Comparison of ENCODE assay signal across 21 cellular contexts in genomic region chr15:23548071-23548470, GRCh38. TPM values are rescaled to one million over a fixed set of nuclear protein-coding genes. Genes with fewer than 3 reads are reported as not detected.
DNase-seq lines count a peak whose midpoint lies in the region; TF ChIP-seq lines count a peak whose summit lies in the region.
"Had no signal": no experiment of that assay in that cellular context is flagged by ENCODE, and none has a peak within 500 bp of the region (broad histone marks: within the 10 kb centered on the region; RNA-seq: fewer than 3 reads in every experiment).

No MANE protein-coding gene starts in this region.

- H4K20me1 ChIP-seq in SK-N-SH (ENCODE audit: insufficient read depth) = no peaks in the 10 kb centered on the region
- H4K20me1 ChIP-seq: BLaER1 treated with 17β-estradiol and CSF1 and Interleukin-3, amounts not matched to agents 10 nM and 100 nM had no signal

- in situ Hi-C loops in SK-MEL-5 (cut with HindIII; ENCODE audit: low pct_unique_long_range_greater_than_20kb, low sequenced_read_pairs) = no loop called here

- POLR2A ChIA-PET in SK-N-SH (lab: Yijun Ruan, JAX) = no interaction called here

- H4K8ac ChIP-seq in neuronal stem cell (ENCODE audit: low read depth, low read length) = no peak overlapping the region

- 47 to 55% methylated on average over 3 of the region's 3 CpGs for WGBS in testis, 2 donors
- WGBS in SK-N-SH (ENCODE audit: low lambda C conversion rate) = 6% methylated on average over 3 of the region's 3 CpGs
- WGBS in neuronal stem cell (ENCODE audit: extremely low coverage in 2 of 2, insufficient read length in 2 of 2, insufficient replicate concordance in 1 of 2), 2 donors = no CpG with 5 or more reads among the region's 3 CpGs

- no peak overlapping the region for H3K18ac ChIP-seq in neuronal stem cell (ENCODE audit: low read length)

- no peak overlapping the region for H2BK5ac ChIP-seq in neuronal stem cell (ENCODE audit: low read length)

- no peaks in the 10 kb centered on the region for H3F3A ChIP-seq in SK-N-SH (replicated peaks; ENCODE audit: insufficient read depth)

- H3K9ac ChIP-seq in SK-N-SH = no peak overlapping the region
- H3K9ac ChIP-seq in neuronal stem cell (ENCODE audit: low read depth, low read length, poor library complexity) = no peak overlapping the region
- H3K9ac ChIP-seq: BLaER1 treated with 17β-estradiol and CSF1 and Interleukin-3, amounts not matched to agents 10 nM and 100 nM had no signal

- H3K4me3 ChIP-seq in testis (no peak overlapping the region), SK-N-SH (ENCODE audit: low read depth in 2 of 2, low read length in 1 of 2) (no peak overlapping the region), neuronal stem cell (ENCODE audit: low read length in 2 of 2) (no peak overlapping the region)
- H3K4me3 ChIP-seq: BLaER1 treated with 17β-estradiol and CSF1 and Interleukin-3, amounts not matched to agents 10 nM and 100 nM; GM12878; HAP-1 had no signal

- no peak overlapping the region for H3K4me2 ChIP-seq in SK-N-SH
- H3K4me2 ChIP-seq in neuronal stem cell (ENCODE audit: insufficient read depth, low read length, poor library complexity, severe bottlenecking) = no peak overlapping the region

- intact Hi-C loops in testis (cut with DNase I; ENCODE audit: low total_unique reads) = no loop called here

- H3K36me3 ChIP-seq in testis (ENCODE audit: low read depth, missing control alignments) (no peaks in the 10 kb centered on the region), SK-N-SH (replicated peaks in 1 of 2; ENCODE audit: control insufficient read depth in 1 of 2, insufficient read depth in 2 of 2, low read length in 1 of 2) (no peaks in the 10 kb centered on the region), neuronal stem cell (replicated peaks in 1 of 2; ENCODE audit: control insufficient read depth in 2 of 2, insufficient read depth in 2 of 2, low read length in 2 of 2) (no peaks in the 10 kb centered on the region)
- H3K36me3 ChIP-seq: BLaER1 treated with 17β-estradiol and CSF1 and Interleukin-3, amounts not matched to agents 10 nM and 100 nM; HAP-1 had no signal

- H2BK12ac ChIP-seq in neuronal stem cell (ENCODE audit: low read length) = no peak overlapping the region

- CTCF ChIA-PET in SK-N-SH (lab: Yijun Ruan, JAX) = no interaction called here

- H3K27me3 ChIP-seq in testis (no peaks in the 10 kb centered on the region), SK-N-SH (ENCODE audit: insufficient read depth) (no peaks in the 10 kb centered on the region), neuronal stem cell (ENCODE audit: control insufficient read depth in 3 of 3, insufficient read depth in 3 of 3, low read depth in 1 of 3, low read length in 3 of 3) (peaks cover 0 to 3% (median 0%) of the 10 kb centered on the region in 3 experiments)
- H3K27me3 ChIP-seq: BLaER1 treated with 17β-estradiol and CSF1 and Interleukin-3, amounts not matched to agents 10 nM and 100 nM had no signal

- no peak overlapping the region for H2AK5ac ChIP-seq in neuronal stem cell (ENCODE audit: low read depth, low read length)

- DNase-seq in COLO829 (ENCODE audit: low spot score) (peak; percentile 90), SK-MEL-5 (ENCODE audit: low read depth, low spot score) (peak; percentile 63), midbrain (lab: John Stamatoyannopoulos, UW) (peak; percentile 5), testis (peak; percentile 47), SK-N-SH (no peak), NCI-H2107 (lab: John Stamatoyannopoulos, UW) (no peak), neuronal stem cell (ENCODE audit: low spot score) (no peak)
- DNase-seq: 8988T; CD8-positive, alpha-beta T cell; COR-L47; DMS 273 treated with DMSO at 0.1 percent for 48 hours; DMS53; DND-41; EL had no signal

- no peaks in the 10 kb centered on the region for H3K4me1 ChIP-seq in testis
- no peaks in the 10 kb centered on the region for H3K4me1 ChIP-seq in SK-N-SH (ENCODE audit: control insufficient read depth in 1 of 2, insufficient read depth in 2 of 2, low read depth in 1 of 2, low read length in 1 of 2)
- no peaks in the 10 kb centered on the region for H3K4me1 ChIP-seq in neuronal stem cell (ENCODE audit: control insufficient read depth in 2 of 2, insufficient read depth in 1 of 2, low read depth in 1 of 2, low read length in 2 of 2)
- H3K4me1 ChIP-seq: HAP-1 had no signal

- H3K9me2 ChIP-seq in SK-N-SH = no peaks in the 10 kb centered on the region

- no peak overlapping the region for H2BK15ac ChIP-seq in neuronal stem cell (ENCODE audit: low read length)

- H4K91ac ChIP-seq in neuronal stem cell (ENCODE audit: low read depth, low read length, poor library complexity) = no peak overlapping the region

- no peak for TF ChIP-seq EP300 in SK-N-SH (IDR thresholded peaks at IDR 0.05; ENCODE audit: borderline replicate concordance in 1 of 2, low read depth in 1 of 2, low read length in 1 of 2)

- no peak overlapping the region for H2BK120ac ChIP-seq in neuronal stem cell (ENCODE audit: low read depth, low read length)

- TF ChIP-seq RAD21 in SK-N-SH (IDR thresholded peaks at IDR 0.05; ENCODE audit: low read length) = no peak

- H3K9me3 ChIP-seq in testis = no peaks in the 10 kb centered on the region
- no peaks in the 10 kb centered on the region for H3K9me3 ChIP-seq in SK-N-SH
- H3K9me3 ChIP-seq in neuronal stem cell (replicated peaks in 1 of 2; ENCODE audit: control insufficient read depth in 2 of 2, insufficient read depth in 1 of 2, low read depth in 1 of 2, low read length in 2 of 2) = peaks cover 0 to 3% of the 10 kb centered on the region in 2 donors
- H3K9me3 ChIP-seq: HAP-1 had no signal

- no peak for TF ChIP-seq CTCF in testis (IDR thresholded peaks at IDR 0.05)
- no peak for TF ChIP-seq CTCF in SK-N-SH (IDR thresholded peaks at IDR 0.05)

- H3K79me1 ChIP-seq in neuronal stem cell (ENCODE audit: low read depth, low read length) = no peaks in the 10 kb centered on the region

- H2AFZ ChIP-seq in SK-N-SH (ENCODE audit: low read depth) (no peak overlapping the region), neuronal stem cell (ENCODE audit: low read length) (no peak overlapping the region)

- H3K14ac ChIP-seq in neuronal stem cell (ENCODE audit: low read length) = no peak overlapping the region

- no peak for TF ChIP-seq POLR2A in testis (IDR thresholded peaks at IDR 0.05)

- no peak overlapping the region for H3K23ac ChIP-seq in neuronal stem cell (ENCODE audit: low read depth, low read length, poor library complexity)

- no peaks in the 10 kb centered on the region for H3K79me2 ChIP-seq in SK-N-SH (ENCODE audit: insufficient read depth)

- H3K27ac ChIP-seq in testis = no peak overlapping the region
- H3K27ac ChIP-seq in SK-N-SH (ENCODE audit: low read depth in 2 of 2, low read length in 1 of 2) = no peak overlapping the region
- no peak overlapping the region for H3K27ac ChIP-seq in neuronal stem cell (replicated peaks; ENCODE audit: low read length)
- H3K27ac ChIP-seq: BLaER1 treated with 17β-estradiol and CSF1 and Interleukin-3, amounts not matched to agents 10 nM and 100 nM; HL-60 had no signal

- no peak overlapping the region for H3K4ac ChIP-seq in neuronal stem cell (ENCODE audit: low read length)

TF ChIP-seq in SK-N-SH, 30 proteins besides CTCF, POLR2A, EP300 and RAD21:
- TF ChIP-seq NFIC (IDR thresholded peaks at IDR 0.05; ENCODE audit: borderline replicate concordance) (no peak), TCF12 (IDR thresholded peaks at IDR 0.05) (no peak), FOXM1 (IDR thresholded peaks at IDR 0.05; ENCODE audit: low read depth) (no peak), EZH2phosphoT487 (IDR thresholded peaks at IDR 0.05; ENCODE audit: borderline replicate concordance, low read depth) (no peak), ELF1 (IDR thresholded peaks at IDR 0.05) (no peak), GABPA (IDR thresholded peaks at IDR 0.05; ENCODE audit: low read depth) (no peak), PBX3 (IDR thresholded peaks at IDR 0.05) (no peak), RFX5 (IDR thresholded peaks at IDR 0.05; ENCODE audit: low read length) (no peak)

RNA-seq across cellular contexts. Expression of gene MKRN3, which starts 17.4 kb away (rescaled TPM):
- total RNA-seq in SK-MEL-5 (2014; rRNA removed; shearing (Covaris generic)) = not detected in 2 replicates
- polyA plus RNA-seq in SK-MEL-5 (2015; cell fraction: cytosol; rRNA removed) = not detected in 2 replicates
- polyA plus RNA-seq in SK-MEL-5 (2015; cell fraction: nucleus; rRNA removed) = 0.23 TPM in 1 of 2 replicates, not detected in the other
- 1 to 10 TPM; 6.4 to 7.8 TPM for total RNA-seq in testis
- polyA plus RNA-seq in testis (ENCODE audit: insufficient read depth, low read depth, low replicate concordance) (4.5 TPM), SK-N-SH (2012; rRNA removed) (4.7 and 8.5 TPM in 2 replicates)
- 3.2 and 4.4 TPM in 2 replicates for polyA plus RNA-seq in SK-N-SH (2012; cell fraction: cytosol; rRNA removed)
- 15.1 and 19.0 TPM in 2 replicates for polyA plus RNA-seq in SK-N-SH (2012; cell fraction: nucleus; rRNA removed)
- polyA plus RNA-seq in neuronal stem cell (2013, experiment 1 of 2) = 0.49 TPM
- 0.28 TPM for polyA plus RNA-seq in neuronal stem cell (2013, experiment 2 of 2)
- total RNA-seq: A673, G401, GM12878, H1 had no signal
- polyA plus RNA-seq: H1 had no signal

Comparison
In these comparisons a context has a peak if more than half of its experiments do, and no peak if none do; other contexts are left out.
1. DNase-seq: peak in COLO829 (single experiment), SK-MEL-5 (single experiment), midbrain (single experiment) and testis (single experiment); none in SK-N-SH (single experiment), NCI-H2107 (single experiment) and neuronal stem cell (single experiment).